Comparison of ENCODE assay signal across 9 cellular contexts in genomic region chr20:43983359-43983758, GRCh38.
A peak's percentile ranks its signal among the peaks of the same experiment; 100 is the strongest.
DNase-seq lines count a peak whose midpoint lies in the region; FAIRE-seq and TF ChIP-seq lines count a peak whose summit lies in the region.
"Had no signal": no experiment of that assay in that cellular context is flagged by ENCODE, and none has a peak within 500 bp of the region (broad histone marks: within the 10 kb centered on the region; RNA-seq: fewer than 3 reads in every experiment).

No MANE protein-coding gene starts in this region.

- CTCF ChIA-PET in Calu3 (lab: Charles Lee): interaction anchor here (1.8 kb wide), 1 partner anchor 11 kb away, joined by 5 read pairs; no protein-coding TSS in a partner anchor
- CTCF ChIA-PET in activated naive CD4-positive, alpha-beta T cell treated with anti-CD3 and anti-CD28 coated beads for 36 hours (lab: Charles Lee): interaction anchor here (0.9 to 3.9 kb wide), 7 partner anchors 18 to 234 kb away, joined by 3 to 19 read pairs (median 4); no protein-coding TSS in a partner anchor

- no peaks in the 10 kb centered on the region for H3K9me2 ChIP-seq in hepatocyte (replicated peaks; ENCODE audit: insufficient read depth)

- TF ChIP-seq POLR2A in ovary (IDR thresholded peaks at IDR 0.05) (no peak), GM12891 (IDR thresholded peaks at IDR 0.05; ENCODE audit: low read depth, low read length) (no peak)

- H3K27ac ChIP-seq in ovary: no peak overlapping the region
- no peak overlapping the region for H3K27ac ChIP-seq in hepatocyte

- no peaks in the 10 kb centered on the region for H3K9me3 ChIP-seq in ovary
- no peaks in the 10 kb centered on the region for H3K9me3 ChIP-seq in hepatocyte (ENCODE audit: low read depth)

- peaks cover 6% of the 10 kb centered on the region for H3K9me3 Mint-ChIP-seq in Calu3 (ENCODE audit: low read depth, unreplicated experiment)
- H3K9me3 Mint-ChIP-seq in activated naive CD4-positive, alpha-beta T cell treated with anti-CD3 and anti-CD28 coated beads for 36 hours: no peaks in the 10 kb centered on the region
- H3K9me3 Mint-ChIP-seq in nephron progenitor cell: no peaks in the 10 kb centered on the region
- H3K9me3 Mint-ChIP-seq: nephron had no signal

- H3K27ac Mint-ChIP-seq in Calu3 (ENCODE audit: unreplicated experiment): no peak overlapping the region
- H3K27ac Mint-ChIP-seq in activated naive CD4-positive, alpha-beta T cell treated with anti-CD3 and anti-CD28 coated beads for 36 hours: no peak overlapping the region
- H3K27ac Mint-ChIP-seq in nephron progenitor cell: no peak overlapping the region
- H3K27ac Mint-ChIP-seq: nephron had no signal

- DNase-seq in Calu3 (peak; percentile 35), LNCaP clone FGC (ENCODE audit: low read depth) (no peak), nephron progenitor cell (peak; percentile 16), DMS79 treated with DMSO at 0.1 percent for 48 hours (lab: John Stamatoyannopoulos, UW) (no peak), ovary (no peak), hepatocyte (ENCODE audit: low spot score) (no peak), GM12891 (ENCODE audit: insufficient read length, low spot score) (no peak)
- DNase-seq in activated naive CD4-positive, alpha-beta T cell treated with anti-CD3 and anti-CD28 coated beads for 36 hours: peak; percentile 71

- H3K4me1 ChIP-seq in ovary (ENCODE audit: insufficient read depth) (no peaks in the 10 kb centered on the region), hepatocyte (ENCODE audit: insufficient read depth) (no peaks in the 10 kb centered on the region)

- intact Hi-C loops in Calu3 (cut with micrococcal nuclease; ENCODE audit: unreplicated experiment): no loop called here
- intact Hi-C loops in activated naive CD4-positive, alpha-beta T cell treated with anti-CD3 and anti-CD28 coated beads for 36 hours (cut with micrococcal nuclease): loop anchor here (1.0 kb wide), 1 partner anchor 97 kb away; no protein-coding TSS in a partner anchor
- intact Hi-C loops in ovary (cut with DNase I): no loop called here

- no peak overlapping the region for H2AFZ ChIP-seq in hepatocyte

- H3K4me3 Mint-ChIP-seq in Calu3 (ENCODE audit: low read depth, unreplicated experiment): no peak overlapping the region
- H3K4me3 Mint-ChIP-seq in activated naive CD4-positive, alpha-beta T cell treated with anti-CD3 and anti-CD28 coated beads for 36 hours: no peak overlapping the region
- H3K4me3 Mint-ChIP-seq in nephron progenitor cell: no peak overlapping the region
- H3K4me3 Mint-ChIP-seq: nephron had no signal

- H3K4me1 Mint-ChIP-seq in Calu3 (ENCODE audit: low read depth, unreplicated experiment) (no peaks in the 10 kb centered on the region), nephron progenitor cell (no peaks in the 10 kb centered on the region)
- peaks cover 12% of the 10 kb centered on the region for H3K4me1 Mint-ChIP-seq in activated naive CD4-positive, alpha-beta T cell treated with anti-CD3 and anti-CD28 coated beads for 36 hours (ENCODE audit: low read depth)

- H3K27me3 ChIP-seq in ovary: no peaks in the 10 kb centered on the region
- peaks cover 2% of the 10 kb centered on the region for H3K27me3 ChIP-seq in hepatocyte

- H3K36me3 Mint-ChIP-seq in Calu3 (ENCODE audit: insufficient read depth, unreplicated experiment): no peaks in the 10 kb centered on the region
- H3K36me3 Mint-ChIP-seq in activated naive CD4-positive, alpha-beta T cell treated with anti-CD3 and anti-CD28 coated beads for 36 hours (ENCODE audit: low read depth): no peaks in the 10 kb centered on the region
- no peaks in the 10 kb centered on the region for H3K36me3 Mint-ChIP-seq in nephron progenitor cell (ENCODE audit: low read depth)

- no peaks in the 10 kb centered on the region for H3K79me2 ChIP-seq in hepatocyte

- H3K4me2 ChIP-seq in hepatocyte: no peak overlapping the region

- H3K27me3 Mint-ChIP-seq in Calu3 (ENCODE audit: unreplicated experiment) (peaks cover 52% of the 10 kb centered on the region), nephron progenitor cell (ENCODE audit: low read depth, poor library complexity) (peaks cover 30% of the 10 kb centered on the region)
- H3K27me3 Mint-ChIP-seq in activated naive CD4-positive, alpha-beta T cell treated with anti-CD3 and anti-CD28 coated beads for 36 hours (ENCODE audit: low read depth): no peaks in the 10 kb centered on the region

- no peak overlapping the region for H3K4me3 ChIP-seq in LNCaP clone FGC (ENCODE audit: low read depth, low read length)
- H3K4me3 ChIP-seq in ovary: no peak overlapping the region
- H3K4me3 ChIP-seq in hepatocyte: no peak overlapping the region

- TF ChIP-seq EP300 in ovary (IDR thresholded peaks at IDR 0.05): no peak

- BruUV-seq in Calu3 (replicated peaks; lab: Mats Ljungman, UMichigan): no TSS peak

- FAIRE-seq in GM12891 (lab: Jason Lieb, UNC): no peak

- WGBS in ovary, 3 donors: 93 to 95% (median 93%) methylated on average over 5 of the region's 5 CpGs
- WGBS in hepatocyte (ENCODE audit: low lambda C conversion rate, missing lambda C conversion rate): 98% methylated on average over 5 of the region's 5 CpGs

- H4K20me1 ChIP-seq in hepatocyte (ENCODE audit: insufficient read depth, poor library complexity, severe bottlenecking): no peaks in the 10 kb centered on the region

- H3K36me3 ChIP-seq in ovary: no peaks in the 10 kb centered on the region
- H3K36me3 ChIP-seq in hepatocyte (replicated peaks; ENCODE audit: insufficient read depth, low read depth): no peaks in the 10 kb centered on the region

- TF ChIP-seq CTCF in Calu3 (IDR thresholded peaks at IDR 0.05; ENCODE audit: unreplicated experiment) (peak; percentile 37), LNCaP clone FGC (IDR thresholded peaks at IDR 0.05; ENCODE audit: control insufficient read depth, extremely low read depth, insufficient read depth) (peak; percentile 40; the same call in 1 of the 2 replicates), nephron progenitor cell (IDR thresholded peaks at IDR 0.05) (no peak), ovary (IDR thresholded peaks at IDR 0.05) (no peak), hepatocyte (IDR thresholded peaks at IDR 0.05; ENCODE audit: poor library complexity) (no peak)

TF ChIP-seq in GM12891, 5 proteins besides CTCF, POLR2A, EP300 and RAD21:
- no peak for TF ChIP-seq SPI1 (IDR thresholded peaks at IDR 0.05; ENCODE audit: low read depth, low read length)
- TF ChIP-seq POU2F2 (IDR thresholded peaks at IDR 0.05; ENCODE audit: low read depth, low read length): no peak
- TF ChIP-seq TAF1 (IDR thresholded peaks at IDR 0.05; ENCODE audit: low read depth, low read length): no peak
- TF ChIP-seq POLR2AphosphoS5 (IDR thresholded peaks at IDR 0.05; ENCODE audit: low read depth, low read length): no peak
- TF ChIP-seq PAX5 (IDR thresholded peaks at IDR 0.05; ENCODE audit: insufficient read depth, low read length, severe bottlenecking): no peak

Comparison
In these comparisons a context has a peak if more than half of its experiments do, and no peak if none do; other contexts are left out.
1. DNase-seq: peak in Calu3 (single experiment), activated naive CD4-positive, alpha-beta T cell treated with anti-CD3 and anti-CD28 coated beads for 36 hours (single experiment) and nephron progenitor cell (single experiment); none in LNCaP clone FGC (single experiment), DMS79 treated with DMSO at 0.1 percent for 48 hours (single experiment), ovary (0 of 5), hepatocyte (single experiment) and GM12891 (single experiment).
2. CTCF ChIP-seq: peak in Calu3 (single experiment) and LNCaP clone FGC (single experiment); none in nephron progenitor cell (single experiment), ovary (0 of 3) and hepatocyte (single experiment).